Comparison of ENCODE assay signal across 8 cellular contexts in the genomic region with DNA sequence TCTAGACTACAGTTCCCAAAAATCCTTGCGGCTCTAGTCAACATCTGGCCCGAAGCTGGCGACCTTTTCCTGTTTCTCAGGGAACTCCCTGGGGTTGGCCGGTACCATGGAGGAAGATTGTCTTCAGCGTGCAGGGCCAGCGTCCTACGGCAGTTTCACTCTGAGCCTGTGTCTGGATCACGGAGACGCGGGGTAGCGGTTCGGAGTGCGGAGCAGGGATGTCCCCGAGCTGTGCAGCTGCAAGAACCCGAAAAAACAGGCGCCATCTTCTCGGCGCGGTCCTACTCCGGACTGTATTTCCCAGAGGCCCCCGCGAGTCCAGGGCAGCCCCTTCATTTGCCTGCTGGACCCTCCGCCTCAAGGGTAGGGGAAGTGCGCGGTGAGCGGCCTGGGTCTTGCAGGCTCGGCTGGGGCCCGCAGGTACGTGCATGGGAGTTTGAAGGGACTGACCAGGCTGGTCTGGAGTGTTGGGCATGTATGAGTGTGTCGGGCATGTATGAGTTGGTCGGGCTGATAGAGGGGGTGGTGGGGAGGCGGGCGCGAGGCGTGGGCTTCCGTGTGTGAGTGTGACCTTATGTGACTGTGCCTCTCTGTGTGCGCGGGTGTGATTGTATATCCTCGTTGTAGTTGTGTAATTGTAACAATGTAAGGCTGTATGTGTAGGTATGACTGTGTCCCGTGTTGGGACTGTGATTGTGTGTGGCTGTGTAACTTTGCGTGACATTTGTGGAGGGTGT. TPM values are rescaled to one million over a fixed set of nuclear protein-coding genes. Genes with fewer than 3 reads are reported as not detected.
A peak's percentile ranks its signal among the peaks of the same experiment; 100 is the strongest.
DNase-seq lines count a peak whose midpoint lies in the region; ATAC-seq and TF ChIP-seq lines count a peak whose summit lies in the region.

A gene (plus strand): TSS at position 360 of the 737 bp plus-strand sequence. CDS start 12,240 bp downstream, outside the sequence.

- TF ChIP-seq POLR2A in erythroblast (IDR thresholded peaks at IDR 0.05; ENCODE audit: low read length): peak; percentile 90

- H3K9ac ChIP-seq in HUES64 (ENCODE audit: low read depth, low read length): peak within 1 kb of the TSS; percentile 90
- H3K9ac ChIP-seq in OCI-LY3 (ENCODE audit: low read length): peak within 1 kb of the TSS; percentile 96
- H3K9ac ChIP-seq in mucosa of rectum (ENCODE audit: low read depth in 1 of 2, low read length in 2 of 2): peak within 1 kb of the TSS; percentile 81 to 98

- no peaks in the 10 kb centered on the region for H4K20me1 ChIP-seq in OCI-LY3 (ENCODE audit: insufficient read depth, low read length)

- H3K4me3 ChIP-seq in HUES64 (ENCODE audit: low read length) (peak within 1 kb of the TSS; percentile 83), OCI-LY3 (ENCODE audit: low read length) (peak within 1 kb of the TSS; percentile 92), mucosa of rectum (ENCODE audit: low read length in 2 of 2) (peak within 1 kb of the TSS; percentile 98 to 100)

- peak; percentile 90 for ATAC-seq in GM21515 (IDR thresholded peaks at IDR 0.05; ENCODE audit: unreplicated experiment)

- H3K4me1 ChIP-seq in HUES64 (ENCODE audit: insufficient read depth, low read length): 0 out of 2 replicates have a peak, but pooled peaks cover 5% of the 10 kb centered on the region
- peaks cover 6% of the 10 kb centered on the region; the same call in 1 of the 2 replicates for H3K4me1 ChIP-seq in OCI-LY3 (ENCODE audit: low read length)
- H3K4me1 ChIP-seq in mucosa of rectum (ENCODE audit: control insufficient read depth in 2 of 2, insufficient read depth in 2 of 2, low read length in 2 of 2): peaks cover 5 to 6% of the 10 kb centered on the region in 2 donors

- H3K36me3 ChIP-seq in HUES64 (ENCODE audit: insufficient read depth, low read length) (no peaks in the 10 kb centered on the region; the same call in 1 of the 2 replicates), OCI-LY3 (replicated peaks; ENCODE audit: low read depth, low read length) (peaks cover 32% of the 10 kb centered on the region), mucosa of rectum (ENCODE audit: control insufficient read depth in 2 of 2, insufficient read depth in 2 of 2, low read length in 2 of 2) (peaks cover 6 to 11% of the 10 kb centered on the region in 2 donors)

- peaks cover 27% of the 10 kb centered on the region for H3K79me2 ChIP-seq in OCI-LY3 (ENCODE audit: low read length)

- no peak for TF ChIP-seq CTCF in OCI-LY3 (IDR thresholded peaks at IDR 0.05; ENCODE audit: low read depth, low read length)

- DNase-seq in D341Med (ENCODE audit: low spot score) (peak; percentile 93), activated T-cell treated with anti-CD3 and anti-CD28 coated beads for 4 hours (peak; percentile 70), erythroblast (lab: John Stamatoyannopoulos, UW) (peak; percentile 92 to 93)
- peak; percentile 66 to 71 for DNase-seq in stimulated activated CD8-positive, alpha-beta memory T cell treated with anti-CD3 and anti-CD28 coated beads, Interleukin-4, amount 100 ng/mL, for 4 hours (ENCODE audit: low read depth in 2 of 2, low spot score in 1 of 2)

- H3K27ac ChIP-seq in HUES64 (ENCODE audit: low read depth, low read length): peak within 1 kb of the TSS; percentile 85
- H3K27ac ChIP-seq in OCI-LY3 (ENCODE audit: low read length): peak within 1 kb of the TSS; percentile 84
- peak within 1 kb of the TSS; percentile 96 to 97 for H3K27ac ChIP-seq in mucosa of rectum (ENCODE audit: low read depth in 2 of 2, low read length in 2 of 2)

- H3K4me2 ChIP-seq in OCI-LY3 (ENCODE audit: low read length): peak within 1 kb of the TSS; percentile 92

- peak within 1 kb of the TSS; percentile 99 for H2AFZ ChIP-seq in OCI-LY3 (ENCODE audit: low read depth, low read length)

- 0 out of 2 replicates have a peak, but pooled peaks cover under 1% of the 10 kb centered on the region for H3K9me3 ChIP-seq in HUES64 (ENCODE audit: insufficient read depth, low read depth, low read length)
- peaks cover 11% of the 10 kb centered on the region; the same call in 1 of the 2 replicates for H3K9me3 ChIP-seq in OCI-LY3 (ENCODE audit: insufficient read depth, low read length)
- H3K9me3 ChIP-seq in mucosa of rectum (ENCODE audit: control insufficient read depth in 2 of 2, low read length in 2 of 2): peaks cover 0 to 3% of the 10 kb centered on the region in 2 donors

- under 1% methylated on average over 41 of the region's 41 CpGs for WGBS in HUES64

- H3K27me3 ChIP-seq in HUES64 (ENCODE audit: insufficient read depth, low read length) (no peaks in the 10 kb centered on the region), OCI-LY3 (ENCODE audit: low read depth, low read length) (no peaks in the 10 kb centered on the region), mucosa of rectum (ENCODE audit: control insufficient read depth in 2 of 2, insufficient read depth in 2 of 2, low read length in 2 of 2) (no peaks in the 10 kb centered on the region)

RNA-seq across cellular contexts. Expression of the gene that starts here (rescaled TPM):
- 3.0 TPM for polyA plus RNA-seq in HUES64 (2013, experiment 1 of 2)
- polyA plus RNA-seq in HUES64 (2013, experiment 2 of 2): 3.3 TPM

Comparison
In these comparisons a context has a peak if more than half of its experiments do, and no peak if none do; other contexts are left out.
1. Peak in every context shown above with its lines: DNase-seq, ATAC-seq, H3K4me3 ChIP-seq and H3K27ac ChIP-seq.